ENCODE assay signal across 13 cellular contexts in the genomic region with DNA sequence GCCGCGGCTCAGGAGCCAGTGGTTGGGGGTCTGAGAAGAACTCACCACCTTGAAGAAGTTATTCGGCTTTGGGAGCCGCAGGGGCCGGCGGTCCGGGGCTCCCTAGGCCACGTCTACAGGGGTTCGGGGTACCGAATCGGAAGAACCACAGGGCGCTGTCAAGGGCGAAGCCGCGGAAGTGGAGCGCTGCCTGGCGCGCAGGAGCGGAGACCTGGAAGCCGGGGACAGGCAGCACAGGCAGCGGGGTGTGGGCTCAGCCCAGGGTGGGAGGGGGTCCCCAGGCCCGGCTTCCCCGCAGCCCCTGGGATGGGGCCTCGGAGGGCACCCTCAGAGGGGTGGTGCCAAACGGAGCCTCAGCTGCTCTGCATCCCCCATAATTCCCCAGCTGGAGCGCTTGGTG. TPM values are rescaled to one million over a fixed set of nuclear protein-coding genes. Genes with fewer than 3 reads are reported as not detected.
"Had no signal": no experiment of that assay in that cellular context is flagged by ENCODE, and none has a peak within 500 bp of the region (broad histone marks: within the 10 kb centered on the region; RNA-seq: fewer than 3 reads in every experiment).

No MANE protein-coding gene starts in this region.

RNA-seq across cellular contexts. Expression of a gene that starts 11.2 kb away (rescaled TPM):
- total RNA-seq: activated naive CD4-positive, alpha-beta T cell treated with anti-CD3 and anti-CD28 coated beads, Interleukin-2, amount 50 U/mL, for 72 hours; cerebellum; hepatocyte; left ventricle myocardium superior; mammary epithelial cell; neural crest cell; occipital lobe; sigmoid colon; smooth muscle cell; subcutaneous adipose tissue; thyroid gland; ureter had no signal
- polyA plus RNA-seq: esophagus, mammary epithelial cell, sigmoid colon, smooth muscle cell had no signal
